In the genomic region with DNA sequence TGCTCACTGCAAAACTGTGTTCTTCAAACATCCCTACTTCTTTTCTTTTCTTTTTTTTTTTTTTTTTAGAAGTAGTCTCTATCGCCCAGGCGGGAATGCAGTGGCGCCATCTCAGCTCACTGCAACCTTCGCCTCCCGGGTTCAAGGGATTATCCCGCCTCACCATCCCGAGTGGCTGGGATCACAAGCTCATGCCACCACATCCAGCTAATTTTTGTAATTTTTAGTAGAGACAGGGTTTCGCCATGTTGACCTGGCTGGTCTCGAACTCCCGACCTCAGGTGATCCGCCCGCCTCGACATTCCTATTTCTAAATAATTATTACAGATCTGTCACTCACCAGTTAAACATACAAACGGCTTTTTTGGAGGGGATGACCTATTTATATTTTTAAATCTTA, we compare ENCODE assay signal across 9 cellular contexts. TPM values are rescaled to one million over a fixed set of nuclear protein-coding genes. Genes with fewer than 3 reads are reported as not detected.
DNase-seq lines count a peak whose midpoint lies in the region; FAIRE-seq and TF ChIP-seq lines count a peak whose summit lies in the region.
"Had no signal": no experiment of that assay in that cellular context is flagged by ENCODE, and none has a peak within 500 bp of the region (broad histone marks: within the 10 kb centered on the region; RNA-seq: fewer than 3 reads in every experiment).

No MANE protein-coding gene starts in this region.

- no peak for DNase-seq in T-helper 2 cell treated with Interferon-gamma antibody and Interleukin-4, amounts not matched to agents 5 μg/mL and 100 μg/mL, for 36 hours (ENCODE audit: low spot score)
- DNase-seq in T-helper 2 cell: no peak
- no peak for DNase-seq in activated naive CD8-positive, alpha-beta T cell treated with anti-CD3 and anti-CD28 coated beads for 36 hours
- DNase-seq in kidney: no peak
- no peak for DNase-seq in NCI-H1105 treated with DMSO at 0.1 percent for 48 hours (lab: John Stamatoyannopoulos, UW)
- DNase-seq in NCI-H226: no peak
- DNase-seq in NCI-H1436 treated with DMSO at 0.1 percent for 48 hours (lab: John Stamatoyannopoulos, UW): no peak

- H3K4me1 Mint-ChIP-seq in T-helper 2 cell treated with Interferon-gamma antibody and Interleukin-4, amounts not matched to agents 5 μg/mL and 100 μg/mL, for 36 hours (ENCODE audit: low read depth): peaks cover 54% of the 10 kb centered on the region
- H3K4me1 Mint-ChIP-seq in activated naive CD8-positive, alpha-beta T cell treated with anti-CD3 and anti-CD28 coated beads for 36 hours: peaks cover 51% of the 10 kb centered on the region

- H3K9me3 ChIP-seq in kidney (ENCODE audit: control insufficient read depth in 1 of 2, low read length in 2 of 2): no peaks in the 10 kb centered on the region
- no peaks in the 10 kb centered on the region for H3K9me3 ChIP-seq in subcutaneous abdominal adipose tissue (ENCODE audit: control insufficient read depth in 5 of 5, low read length in 5 of 5)
- H3K9me3 ChIP-seq: mucosa of descending colon had no signal

- intact Hi-C loops in kidney (cut with DNase I): no loop called here

- peaks cover 40% of the 10 kb centered on the region for H3K36me3 Mint-ChIP-seq in T-helper 2 cell treated with Interferon-gamma antibody and Interleukin-4, amounts not matched to agents 5 μg/mL and 100 μg/mL, for 36 hours (ENCODE audit: low read depth)
- H3K36me3 Mint-ChIP-seq in activated naive CD8-positive, alpha-beta T cell treated with anti-CD3 and anti-CD28 coated beads for 36 hours: peaks cover 28% of the 10 kb centered on the region

- H3K27ac ChIP-seq in kidney (ENCODE audit: low read depth in 2 of 2, low read length in 2 of 2) (no peak overlapping the region), subcutaneous abdominal adipose tissue (ENCODE audit: low read depth, low read length) (no peak overlapping the region)

- TF ChIP-seq CTCF in kidney (IDR thresholded peaks at IDR 0.05; ENCODE audit: borderline replicate concordance, extremely low read depth, insufficient read depth): no peak

- H3K27me3 Mint-ChIP-seq in T-helper 2 cell treated with Interferon-gamma antibody and Interleukin-4, amounts not matched to agents 5 μg/mL and 100 μg/mL, for 36 hours (ENCODE audit: low read depth): no peaks in the 10 kb centered on the region
- no peaks in the 10 kb centered on the region for H3K27me3 Mint-ChIP-seq in activated naive CD8-positive, alpha-beta T cell treated with anti-CD3 and anti-CD28 coated beads for 36 hours

- peak overlapping the region; percentile 99 for H3K27ac Mint-ChIP-seq in T-helper 2 cell treated with Interferon-gamma antibody and Interleukin-4, amounts not matched to agents 5 μg/mL and 100 μg/mL, for 36 hours
- H3K27ac Mint-ChIP-seq in activated naive CD8-positive, alpha-beta T cell treated with anti-CD3 and anti-CD28 coated beads for 36 hours: peak overlapping the region; percentile 98

- peak overlapping the region; percentile 100 for H3K4me3 Mint-ChIP-seq in T-helper 2 cell treated with Interferon-gamma antibody and Interleukin-4, amounts not matched to agents 5 μg/mL and 100 μg/mL, for 36 hours
- H3K4me3 Mint-ChIP-seq in activated naive CD8-positive, alpha-beta T cell treated with anti-CD3 and anti-CD28 coated beads for 36 hours: peak overlapping the region; percentile 97

- H3K4me3 ChIP-seq in kidney (ENCODE audit: low read length in 2 of 2) (peak overlapping the region; percentile 80 to 92), subcutaneous abdominal adipose tissue (ENCODE audit: low read depth in 1 of 5, low read length in 5 of 5) (peak overlapping the region; percentile 87 to 97 (median 90))

- peak overlapping the region; percentile 17 to 81 for H3K9ac ChIP-seq in kidney (ENCODE audit: low read length in 2 of 2)
- peak overlapping the region; percentile 71 to 99 (median 94) for H3K9ac ChIP-seq in subcutaneous abdominal adipose tissue (ENCODE audit: low read length in 5 of 5)

- no peaks in the 10 kb centered on the region for H3K9me3 Mint-ChIP-seq in T-helper 2 cell treated with Interferon-gamma antibody and Interleukin-4, amounts not matched to agents 5 μg/mL and 100 μg/mL, for 36 hours
- no peaks in the 10 kb centered on the region for H3K9me3 Mint-ChIP-seq in activated naive CD8-positive, alpha-beta T cell treated with anti-CD3 and anti-CD28 coated beads for 36 hours

- H3K4me1 ChIP-seq in kidney (ENCODE audit: control insufficient read depth in 1 of 2, insufficient read depth in 1 of 2, low read depth in 1 of 2, low read length in 2 of 2): peaks cover 13 to 30% of the 10 kb centered on the region in 2 donors
- H3K4me1 ChIP-seq in subcutaneous abdominal adipose tissue (ENCODE audit: control insufficient read depth in 5 of 5, insufficient read depth in 5 of 5, low read length in 5 of 5): peaks cover 13 to 59% (median 54%) of the 10 kb centered on the region in 5 donors

- no peak for FAIRE-seq in kidney (lab: Jason Lieb, UNC)

- H3K36me3 ChIP-seq in kidney (ENCODE audit: control insufficient read depth in 1 of 2, insufficient read depth in 2 of 2, low read length in 2 of 2) (peaks cover 0 to 6% of the 10 kb centered on the region in 2 donors), subcutaneous abdominal adipose tissue (ENCODE audit: control insufficient read depth in 5 of 5, insufficient read depth in 5 of 5, low read length in 5 of 5) (peaks cover 0 to 22% (median 9%) of the 10 kb centered on the region in 5 donors)

- no peaks in the 10 kb centered on the region for H3K27me3 ChIP-seq in subcutaneous abdominal adipose tissue (ENCODE audit: control insufficient read depth in 5 of 5, insufficient read depth in 4 of 5, low read length in 5 of 5)

RNA-seq across cellular contexts. Expression of gene RNASEK, which starts 1.0 kb away (rescaled TPM):
- total RNA-seq in activated naive CD8-positive, alpha-beta T cell treated with anti-CD3 and anti-CD28 coated beads for 36 hours: 10 to 100 TPM; 90.6 to 98.6 TPM
- 195 TPM for total RNA-seq in kidney
- 971 TPM for polyA plus RNA-seq in kidney (ENCODE audit: insufficient read depth, low read depth, low replicate concordance)

RNA-seq across cellular contexts. Expression of gene BCL6B, which starts 11.4 kb away (rescaled TPM):
- total RNA-seq in activated naive CD8-positive, alpha-beta T cell treated with anti-CD3 and anti-CD28 coated beads for 36 hours: 1 to 10 TPM in 1 of 2 experiments, under 1 TPM in 1; 0.85 to 1.0 TPM
- 33.3 TPM for total RNA-seq in kidney
- 4.4 TPM for polyA plus RNA-seq in kidney (ENCODE audit: insufficient read depth, low read depth, low replicate concordance)

RNA-seq across cellular contexts. Expression of gene ALOX12, which starts 15.6 kb away (rescaled TPM):
- total RNA-seq in activated naive CD8-positive, alpha-beta T cell treated with anti-CD3 and anti-CD28 coated beads for 36 hours: not detected
- not detected for total RNA-seq in kidney
- not detected for polyA plus RNA-seq in kidney (ENCODE audit: insufficient read depth, low read depth, low replicate concordance)

RNA-seq across cellular contexts. Expression of gene SLC16A13, which starts 24.4 kb away (rescaled TPM):
- 1 to 10 TPM; 5.2 to 6.2 TPM for total RNA-seq in activated naive CD8-positive, alpha-beta T cell treated with anti-CD3 and anti-CD28 coated beads for 36 hours
- 6.5 TPM for total RNA-seq in kidney
- polyA plus RNA-seq in kidney (ENCODE audit: insufficient read depth, low read depth, low replicate concordance): 11.6 TPM

RNA-seq across cellular contexts. Expression of gene SLC16A11, which starts 32.5 kb away (rescaled TPM):
- 1 to 10 TPM; 1.5 to 1.8 TPM for total RNA-seq in activated naive CD8-positive, alpha-beta T cell treated with anti-CD3 and anti-CD28 coated beads for 36 hours
- total RNA-seq in kidney: 2.1 TPM
- polyA plus RNA-seq in kidney (ENCODE audit: insufficient read depth, low read depth, low replicate concordance): 7.8 TPM

Comparison
In these comparisons a context has a peak if more than half of its experiments do, and no peak if none do; other contexts are left out.
1. RNA of gene BCL6B, which starts 11.4 kb away (total RNA-seq): 33.3 TPM in kidney (single experiment); 0.85 to 1.0 TPM in activated naive CD8-positive, alpha-beta T cell treated with anti-CD3 and anti-CD28 coated beads for 36 hours; every median in the first group is over 10 times any median in the second.